In genomic region chr9:126614455-126615248, GRCh38 we compare ENCODE assay signal across 10 cellular contexts. TPM values are rescaled to one million over a fixed set of nuclear protein-coding genes. Genes with fewer than 3 reads are reported as not detected.
DNase-seq lines count a peak whose midpoint lies in the region; FAIRE-seq and TF ChIP-seq lines count a peak whose summit lies in the region.
"Had no signal": no experiment of that assay in that cellular context is flagged by ENCODE, and none has a peak within 500 bp of the region (broad histone marks: within the 10 kb centered on the region; RNA-seq: fewer than 3 reads in every experiment).

No MANE protein-coding gene starts in this region.

- H3K4me3 Mint-ChIP-seq in brain (peak overlapping the region; percentile 63 to 85 (median 78)), nephron (peak overlapping the region; percentile 82 to 84 (median 83))

- H3K27ac Mint-ChIP-seq in brain (peak overlapping the region in 2 of 5 experiments; percentile 73 to 80), nephron (peak overlapping the region in 2 of 3 experiments; percentile 78 to 83)

- H3K36me3 Mint-ChIP-seq in brain, result no peaks in the 10 kb centered on the region
- H3K36me3 Mint-ChIP-seq in nephron (ENCODE audit: low read depth), result no peaks in the 10 kb centered on the region

- H3K4me1 ChIP-seq in BLaER1 (peaks cover 34% of the 10 kb centered on the region), tibial nerve (peaks cover 0 to 64% (median 26%) of the 10 kb centered on the region in 4 donors), ovary (ENCODE audit: insufficient read depth) (peaks cover 10% of the 10 kb centered on the region), adrenal gland (replicated peaks in 1 of 2) (peaks cover 3 to 22% of the 10 kb centered on the region in 2 donors)

- 4% methylated on average over 26 to 62 of the region's 66 CpGs for WGBS in tibial nerve, 2 donors
- 3 to 5% (median 4%) methylated on average over 46 to 66 of the region's 66 CpGs for WGBS in ovary, 3 donors
- WGBS in adrenal gland, 4 donors, result 0 to 5% (median 3%) methylated on average over 3 to 66 of the region's 66 CpGs

- H3K27ac ChIP-seq in BLaER1 (no peak overlapping the region), tibial nerve (no peak overlapping the region), ovary (no peak overlapping the region), adrenal gland (no peak overlapping the region)
- H3K27ac ChIP-seq: thyroid gland had no signal

- TF ChIP-seq EP300 in tibial nerve (IDR thresholded peaks at IDR 0.05) (no peak), ovary (IDR thresholded peaks at IDR 0.05) (no peak)

- intact Hi-C loops in ovary (cut with DNase I), result loop anchor here in 3 of 4 donors (5.0 to 10.0 kb wide), 2 partner anchors 168 to 170 kb away; no protein-coding TSS in a partner anchor
- intact Hi-C loops in adrenal gland (cut with DNase I), result loop anchor here (5.0 kb wide), 1 partner anchor 168 kb away; no protein-coding TSS in a partner anchor

- DNase-seq in GM12892 (ENCODE audit: insufficient read length), result peak; percentile 27
- no peak for DNase-seq in stimulated activated naive CD4-positive, alpha-beta T cell (lab: John Stamatoyannopoulos, UW)
- DNase-seq in tibial nerve (ENCODE audit: low spot score in 2 of 2), result no peak
- no peak for DNase-seq in ovary
- no peak for DNase-seq in adrenal gland

- no peaks in the 10 kb centered on the region for H3K9me3 Mint-ChIP-seq in brain
- H3K9me3 Mint-ChIP-seq in nephron, result no peaks in the 10 kb centered on the region

- peaks cover 100% of the 10 kb centered on the region for H3K27me3 ChIP-seq in BLaER1
- peaks cover 0 to 90% of the 10 kb centered on the region in 2 donors for H3K27me3 ChIP-seq in tibial nerve
- H3K27me3 ChIP-seq in ovary, result no peaks in the 10 kb centered on the region
- H3K27me3 ChIP-seq in adrenal gland, result peaks cover 82% of the 10 kb centered on the region
- H3K27me3 ChIP-seq: thyroid gland had no signal

- no peak overlapping the region for H3K9ac ChIP-seq in BLaER1

- TF ChIP-seq POLR2A in GM12892 (IDR thresholded peaks at IDR 0.05; ENCODE audit: low read depth, low read length), result no peak
- TF ChIP-seq POLR2A in tibial nerve (IDR thresholded peaks at IDR 0.05), result no peak
- no peak for TF ChIP-seq POLR2A in ovary (IDR thresholded peaks at IDR 0.05)
- TF ChIP-seq POLR2A in adrenal gland (IDR thresholded peaks at IDR 0.05), result no peak

- no peak for FAIRE-seq in GM12892 (lab: Jason Lieb, UNC)
- FAIRE-seq: G401.6 had no signal

- no peaks in the 10 kb centered on the region for H3K36me3 ChIP-seq in BLaER1
- H3K36me3 ChIP-seq in tibial nerve, result no peaks in the 10 kb centered on the region
- H3K36me3 ChIP-seq in ovary, result no peaks in the 10 kb centered on the region
- H3K36me3 ChIP-seq in adrenal gland (replicated peaks in 1 of 2), result no peaks in the 10 kb centered on the region
- H3K36me3 ChIP-seq: thyroid gland had no signal

- H4K20me1 ChIP-seq in BLaER1, result peaks cover 94% of the 10 kb centered on the region

- H3K4me3 ChIP-seq in BLaER1, result peak overlapping the region; percentile 50
- peak overlapping the region in 1 of 4 donors; percentile 44 for H3K4me3 ChIP-seq in tibial nerve
- H3K4me3 ChIP-seq in ovary, result no peak overlapping the region
- no peak overlapping the region for H3K4me3 ChIP-seq in adrenal gland

- H3K4me1 Mint-ChIP-seq in brain (peaks cover 29% of the 10 kb centered on the region), nephron (peaks cover 24% of the 10 kb centered on the region)

- TF ChIP-seq CTCF in brain (conservative IDR thresholded peaks at IDR 0.05), result no peak
- TF ChIP-seq CTCF in nephron (IDR thresholded peaks at IDR 0.05; ENCODE audit: unreplicated experiment in 3 of 3), result no peak
- TF ChIP-seq CTCF in tibial nerve (IDR thresholded peaks at IDR 0.05), result no peak
- no peak for TF ChIP-seq CTCF in ovary (IDR thresholded peaks at IDR 0.05)
- no peak for TF ChIP-seq CTCF in adrenal gland (IDR thresholded peaks at IDR 0.05)

- H3K27me3 Mint-ChIP-seq in brain, result peaks cover 90% of the 10 kb centered on the region
- peaks cover 93% of the 10 kb centered on the region for H3K27me3 Mint-ChIP-seq in nephron (ENCODE audit: low read depth)

- H3K4me2 ChIP-seq in BLaER1, result peak overlapping the region; percentile 74

- H3K9me3 ChIP-seq in BLaER1, result no peaks in the 10 kb centered on the region
- H3K9me3 ChIP-seq in tibial nerve, result no peaks in the 10 kb centered on the region
- H3K9me3 ChIP-seq in ovary, result no peaks in the 10 kb centered on the region
- no peaks in the 10 kb centered on the region for H3K9me3 ChIP-seq in adrenal gland (replicated peaks in 1 of 3)
- H3K9me3 ChIP-seq: thyroid gland had no signal

RNA-seq across cellular contexts. Expression of gene LMX1B, which starts 0.9 kb away (rescaled TPM):
- not detected for polyA plus RNA-seq in GM12892 (2012; ENCODE audit: missing spikeins)
- not detected for polyA plus RNA-seq in brain (ENCODE audit: insufficient read depth, low read depth, low replicate concordance)
- total RNA-seq in tibial nerve, result 1 to 10 TPM in 1 of 4 donors, under 1 TPM in 2, not detected in 1; 0.60 to 1.5 (median 0.78) TPM
- under 1 TPM in 1 of 7 donors, not detected in 6; 0.20 TPM for total RNA-seq in ovary
- polyA plus RNA-seq in ovary, result under 1 TPM in 1 of 2 donors, not detected in 1; 0.08 TPM
- under 1 TPM in 1 of 8 donors, not detected in 7; under 0.01 TPM for total RNA-seq in adrenal gland
- polyA plus RNA-seq in adrenal gland, result under 1 TPM in 1 of 3 donors, not detected in 2; 0.07 TPM
